ENCODE assay signal across 8 cellular contexts in the genomic region with DNA sequence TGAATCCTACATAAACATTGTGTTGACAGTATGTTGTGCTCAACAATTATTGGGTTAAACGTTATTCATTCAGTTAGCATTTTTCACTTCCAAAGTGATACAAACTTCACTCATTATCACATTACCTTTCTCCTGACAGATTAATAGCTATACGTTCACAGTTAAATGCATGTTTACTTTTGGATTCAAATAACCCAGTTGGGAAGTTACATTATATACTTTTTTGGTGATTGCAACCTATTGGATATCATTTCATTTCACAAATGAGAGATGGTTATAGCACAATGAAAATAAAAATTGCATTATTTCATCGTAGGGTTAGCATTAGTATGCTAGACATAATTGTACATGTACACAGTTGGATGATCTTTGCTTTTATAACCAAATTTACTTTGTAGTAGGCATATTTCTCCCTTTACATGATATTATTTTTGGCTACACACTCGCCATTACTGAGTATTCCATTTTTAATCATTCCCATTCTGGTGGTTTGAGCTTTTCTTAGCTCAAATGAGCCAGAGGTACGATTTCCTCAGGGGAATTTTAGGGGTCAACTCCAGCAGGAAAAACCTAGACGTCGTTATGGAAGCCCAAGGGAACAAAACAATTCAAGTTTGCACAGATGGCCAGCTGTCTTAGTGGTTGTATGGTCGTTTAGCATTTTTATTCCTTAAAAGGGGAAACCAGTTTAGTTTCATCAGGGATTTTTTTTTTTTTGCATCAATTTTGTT. TPM values are rescaled to one million over a fixed set of nuclear protein-coding genes. Genes with fewer than 3 reads are reported as not detected.
DNase-seq lines count a peak whose midpoint lies in the region; ATAC-seq and TF ChIP-seq lines count a peak whose summit lies in the region.

No MANE protein-coding gene starts in this region.

- H3K27ac ChIP-seq in dorsolateral prefrontal cortex = peak overlapping the region in 55 of 59 donors; percentile 13 to 95 (median 87)

- intact Hi-C loops in dorsolateral prefrontal cortex (cut with DNase I) = loop anchor here (5.0 to 10.0 kb wide), 3 partner anchors 145 to 305 kb away; no protein-coding TSS in a partner anchor

- H3K4me3 ChIP-seq in GM06990 (replicated peaks; ENCODE audit: low read depth, low read length) = peak overlapping the region; percentile 67
- H3K4me3 ChIP-seq in dorsolateral prefrontal cortex = peak overlapping the region; percentile 12 to 87 (median 75)

- DNase-seq in GM06990 (ENCODE audit: extremely low read depth, insufficient read length) = no peak
- DNase-seq in NCI-H69 (lab: John Stamatoyannopoulos, UW) = peak; percentile 84
- no peak for DNase-seq in dorsolateral prefrontal cortex
- peak; percentile 73 for DNase-seq in myocyte (ENCODE audit: low read depth)
- no peak for DNase-seq in ecto neural progenitor cell (ENCODE audit: low spot score)

- ATAC-seq in HG03045 (IDR thresholded peaks at IDR 0.05; ENCODE audit: unreplicated experiment) (no peak), GM18870 (IDR thresholded peaks at IDR 0.05; ENCODE audit: unreplicated experiment) (no peak), GM19467 (IDR thresholded peaks at IDR 0.05; ENCODE audit: unreplicated experiment) (no peak)

- TF ChIP-seq CTCF in GM06990 (IDR thresholded peaks at IDR 0.05; ENCODE audit: insufficient read depth, low read length, poor library complexity, severe bottlenecking) = no peak
- no peak for TF ChIP-seq CTCF in dorsolateral prefrontal cortex (IDR thresholded peaks at IDR 0.05 in 54 of 56, conservative IDR thresholded peaks at IDR 0.05 in 2 of 56; ENCODE audit: low read depth in 1 of 56, partially characterized antibody in 56 of 56)

- peaks cover 2% of the 10 kb centered on the region for H3K36me3 ChIP-seq in GM06990 (ENCODE audit: control insufficient read depth, insufficient read depth, low read length)

- no peaks in the 10 kb centered on the region for H3K27me3 ChIP-seq in GM06990 (replicated peaks; ENCODE audit: control insufficient read depth, insufficient read depth, low read length)
- no peaks in the 10 kb centered on the region for H3K27me3 ChIP-seq in dorsolateral prefrontal cortex

RNA-seq across cellular contexts. Expression of gene HIVEP1, which starts 2.0 kb away (rescaled TPM):
- 10 to 100 TPM; 24.9 to 56.3 (median 41.0) TPM for total RNA-seq in dorsolateral prefrontal cortex
- 6.7 and 10.8 TPM in 2 replicates for total RNA-seq in myocyte
- 10.2 TPM for polyA plus RNA-seq in myocyte (2012)

Comparison
In these comparisons a context has a peak if more than half of its experiments do, and no peak if none do; other contexts are left out.
1. DNase-seq: peak in NCI-H69 (single experiment) and myocyte (single experiment); none in GM06990 (single experiment), dorsolateral prefrontal cortex (0 of 10) and ecto neural progenitor cell (single experiment).